Comparison of ENCODE assay signal across 9 cellular contexts in the genomic region with DNA sequence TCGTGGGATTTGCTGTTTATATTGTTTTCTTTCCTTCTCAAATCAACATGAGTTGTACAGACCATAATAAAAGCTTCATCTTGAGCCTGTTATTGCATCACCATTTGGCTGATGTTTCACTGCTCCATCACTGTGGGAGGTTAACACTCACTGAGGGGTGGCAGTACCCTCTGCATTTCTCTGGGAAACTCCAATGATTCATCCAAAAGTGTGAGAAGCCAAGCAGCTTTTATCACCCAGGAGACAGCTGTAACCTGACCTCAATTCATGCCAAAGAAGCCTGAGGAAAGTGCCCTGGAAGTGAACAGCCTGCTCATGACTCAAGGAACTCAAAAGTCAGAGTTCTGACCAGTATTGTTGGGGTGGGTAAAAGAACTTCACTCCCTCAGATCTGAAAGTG.
DNase-seq lines count a peak whose midpoint lies in the region; TF ChIP-seq lines count a peak whose summit lies in the region.
"Had no signal": no experiment of that assay in that cellular context is flagged by ENCODE, and none has a peak within 500 bp of the region (broad histone marks: within the 10 kb centered on the region; RNA-seq: fewer than 3 reads in every experiment).

No MANE protein-coding gene starts in this region.

- H3K27ac Mint-ChIP-seq in activated T-cell treated with anti-CD3 and anti-CD28 coated beads, Interleukin-2, amount 50 U/mL, for 24 hours = no peak overlapping the region

- no peak for TF ChIP-seq EP300 in ovary (IDR thresholded peaks at IDR 0.05)

- DNase-seq in G401 (ENCODE audit: low spot score) = peak; percentile 4
- DNase-seq in OCI-M1 (lab: John Stamatoyannopoulos, UW) = peak; percentile 26
- peak; percentile 94 for DNase-seq in fibroblast of the aortic adventitia (ENCODE audit: low read depth)
- peak in 4 of 5 donors; percentile 19 to 53 (median 32) for DNase-seq in ovary
- DNase-seq in activated T-cell treated with anti-CD3 and anti-CD28 coated beads, Interleukin-2, amount 50 U/mL, for 24 hours = no peak
- no peak for DNase-seq in activated naive CD4-positive, alpha-beta T cell treated with Interleukin-2 at 50 U/mL for 16 hours
- no peak for DNase-seq in activated CD8-positive, alpha-beta memory T cell treated with anti-CD3 and anti-CD28 coated beads, Interleukin-2, amount 50 U/mL, for 4 hours
- no peak for DNase-seq in HAP-1 (ENCODE audit: low spot score in 2 of 2)

- H3K9me3 ChIP-seq in ovary = no peaks in the 10 kb centered on the region
- no peaks in the 10 kb centered on the region for H3K9me3 ChIP-seq in HAP-1
- H3K9me3 ChIP-seq: tibial nerve had no signal

- H3K27me3 ChIP-seq in ovary (no peaks in the 10 kb centered on the region), HAP-1 (ENCODE audit: low read depth) (no peaks in the 10 kb centered on the region)
- H3K27me3 ChIP-seq: tibial nerve had no signal

- no peak overlapping the region for H3K4me3 Mint-ChIP-seq in activated T-cell treated with anti-CD3 and anti-CD28 coated beads, Interleukin-2, amount 50 U/mL, for 24 hours

- intact Hi-C loops in ovary (cut with DNase I) = no loop called here

- no peaks in the 10 kb centered on the region for H3K27me3 Mint-ChIP-seq in activated T-cell treated with anti-CD3 and anti-CD28 coated beads, Interleukin-2, amount 50 U/mL, for 24 hours

- TF ChIP-seq CTCF in fibroblast of the aortic adventitia (IDR thresholded peaks at IDR 0.05; ENCODE audit: insufficient read depth, low read length) (no peak), ovary (IDR thresholded peaks at IDR 0.05) (no peak)

- peaks cover 6% of the 10 kb centered on the region for H3K4me1 ChIP-seq in ovary (ENCODE audit: insufficient read depth)
- H3K4me1 ChIP-seq in HAP-1 = no peaks in the 10 kb centered on the region

- H3K36me3 ChIP-seq in ovary = no peaks in the 10 kb centered on the region
- H3K36me3 ChIP-seq in HAP-1 (replicated peaks) = no peaks in the 10 kb centered on the region
- H3K36me3 ChIP-seq: tibial nerve had no signal

- WGBS in ovary, 3 donors = 2 to 9% (median 7%) methylated on average over 1 of the region's 1 CpG

- in situ Hi-C loops in G401 (cut with HindIII; ENCODE audit: low sequenced_read_pairs) = no loop called here
- in situ Hi-C loops in HAP-1 (cut with MboI; ENCODE audit: low sequenced_read_pairs) = no loop called here

- no peak overlapping the region for H3K27ac ChIP-seq in ovary

- no peak for TF ChIP-seq POLR2A in ovary (IDR thresholded peaks at IDR 0.05)

- no peaks in the 10 kb centered on the region for H3K36me3 Mint-ChIP-seq in activated T-cell treated with anti-CD3 and anti-CD28 coated beads, Interleukin-2, amount 50 U/mL, for 24 hours (ENCODE audit: low read depth)

- no peaks in the 10 kb centered on the region for H3K9me3 Mint-ChIP-seq in activated T-cell treated with anti-CD3 and anti-CD28 coated beads, Interleukin-2, amount 50 U/mL, for 24 hours

- peaks cover 18% of the 10 kb centered on the region for H3K4me1 Mint-ChIP-seq in activated T-cell treated with anti-CD3 and anti-CD28 coated beads, Interleukin-2, amount 50 U/mL, for 24 hours (ENCODE audit: low read depth)

- no peak overlapping the region for H3K4me3 ChIP-seq in fibroblast of the aortic adventitia (ENCODE audit: low read depth, low read length)
- H3K4me3 ChIP-seq in ovary = no peak overlapping the region
- no peak overlapping the region for H3K4me3 ChIP-seq in HAP-1
- H3K4me3 ChIP-seq: tibial nerve had no signal

Comparison
In these comparisons a context has a peak if more than half of its experiments do, and no peak if none do; other contexts are left out.
1. DNase-seq: peak in G401 (single experiment), OCI-M1 (single experiment), fibroblast of the aortic adventitia (single experiment) and ovary (4 of 5); none in activated T-cell treated with anti-CD3 and anti-CD28 coated beads, Interleukin-2, amount 50 U/mL, for 24 hours (single experiment), activated naive CD4-positive, alpha-beta T cell treated with Interleukin-2 at 50 U/mL for 16 hours (single experiment), activated CD8-positive, alpha-beta memory T cell treated with anti-CD3 and anti-CD28 coated beads, Interleukin-2, amount 50 U/mL, for 4 hours (single experiment) and HAP-1 (0 of 2).